ENCODE assay signal across 23 cellular contexts in genomic region chr4:26459756-26460530, GRCh38. TPM values are rescaled to one million over a fixed set of nuclear protein-coding genes. Genes with fewer than 3 reads are reported as not detected.
A peak's percentile ranks its signal among the peaks of the same experiment; 100 is the strongest.
DNase-seq lines count a peak whose midpoint lies in the region; ATAC-seq and TF ChIP-seq lines count a peak whose summit lies in the region.
"Had no signal": no experiment of that assay in that cellular context is flagged by ENCODE, and none has a peak within 500 bp of the region (broad histone marks: within the 10 kb centered on the region; RNA-seq: fewer than 3 reads in every experiment).

No MANE protein-coding gene starts in this region.

- TF ChIP-seq CTCF in GM13977 (IDR thresholded peaks at IDR 0.05; ENCODE audit: extremely low read depth, insufficient read depth, missing control alignments), result no peak
- TF ChIP-seq CTCF in mammary epithelial cell (conservative IDR thresholded peaks at IDR 0.05 in 1 of 2, IDR thresholded peaks at IDR 0.05 in 1 of 2; ENCODE audit: extremely low read depth in 1 of 2, insufficient read depth in 1 of 2, low read depth in 1 of 2, low read length in 2 of 2), result no peak

- H3K9me3 Mint-ChIP-seq in activated naive CD4-positive, alpha-beta T cell treated with anti-CD3 and anti-CD28 coated beads, Interleukin-2, amount 50 U/mL, for 24 hours, result no peaks in the 10 kb centered on the region
- H3K9me3 Mint-ChIP-seq in immature natural killer cell, result no peaks in the 10 kb centered on the region
- H3K9me3 Mint-ChIP-seq: T-helper 1 cell treated with Interleukin-12 subunit alpha and Interleukin-12 subunit beta and Interleukin-4 antibody, amounts not matched to agents 30 μg/mL and 1 μg/mL, for 36 hours had no signal

- H3K4me2 ChIP-seq in mammary epithelial cell (ENCODE audit: insufficient read depth, low read depth, low read length), result no peak overlapping the region
- H3K4me2 ChIP-seq: KMS-11 had no signal

- 90% methylated on average over 12 of the region's 13 CpGs for WGBS in mammary epithelial cell (ENCODE audit: low coverage, missing lambda C conversion rate)

- intact Hi-C loops in mammary epithelial cell (cut with micrococcal nuclease), result loop anchor here (1.0 kb wide), 3 partner anchors 260 to 550 kb away; no protein-coding TSS in a partner anchor

- H3K4me3 ChIP-seq in adipocyte (ENCODE audit: low read length), result peak overlapping the region; percentile 26
- no peak overlapping the region for H3K4me3 ChIP-seq in mammary epithelial cell (replicated peaks in 1 of 3; ENCODE audit: insufficient read depth in 1 of 3, low read depth in 2 of 3, low read length in 3 of 3)
- H3K4me3 ChIP-seq: cardiac muscle cell, dorsolateral prefrontal cortex, HAP-1, lung, suprapubic skin had no signal

- DNase-seq in activated naive CD4-positive, alpha-beta T cell treated with Interleukin-2 at 50 U/mL for 16 hours, result no peak
- DNase-seq in adipocyte (ENCODE audit: low read depth) (peak; percentile 66), islet precursor cell (peak; percentile 30), GM13977 (ENCODE audit: low spot score) (no peak), mammary epithelial cell (no peak), immature natural killer cell (no peak)
- DNase-seq: 8988T; dorsolateral prefrontal cortex; NCI-H2107; stimulated activated CD4-positive, alpha-beta T cell treated with anti-CD3 and anti-CD28 coated beads, Interleukin-4, amount 100 ng/mL, for 4 hours had no signal

- in situ Hi-C loops in GM13977 (cut with MboI; ENCODE audit: low pct_unique_long_range_greater_than_20kb, low sequenced_read_pairs, unreplicated experiment), result loop anchor here (10.0 to 25.0 kb wide), 2 partner anchors 252 to 555 kb away; no protein-coding TSS in a partner anchor
- in situ Hi-C loops in mammary epithelial cell (cut with MboI; ENCODE audit: low sequenced_read_pairs in 2 of 2), result loop anchor here (10.0 to 25.0 kb wide), 4 partner anchors 252 to 555 kb away; no protein-coding TSS in a partner anchor

- H3K27me3 ChIP-seq in adipocyte (replicated peaks; ENCODE audit: control insufficient read depth, insufficient read depth, low read length) (no peaks in the 10 kb centered on the region), mammary epithelial cell (ENCODE audit: insufficient read depth, low read length) (no peaks in the 10 kb centered on the region)
- H3K27me3 ChIP-seq: cardiac muscle cell, suprapubic skin had no signal

- no peaks in the 10 kb centered on the region for H3K79me2 ChIP-seq in mammary epithelial cell (ENCODE audit: insufficient read depth, low read length)

- no peak overlapping the region for H3K4me3 Mint-ChIP-seq in activated naive CD4-positive, alpha-beta T cell treated with anti-CD3 and anti-CD28 coated beads, Interleukin-2, amount 50 U/mL, for 24 hours
- H3K4me3 Mint-ChIP-seq in immature natural killer cell, result no peak overlapping the region
- H3K4me3 Mint-ChIP-seq: activated T-helper 1 cell treated with anti-CD3 and anti-CD28 coated beads, Interleukin-12 subunit alpha, Interleukin-12 subunit beta, Interleukin-2, Interleukin-4 antibody, amounts not matched to agents 30 ng/mL and 10 ng/mL and 1 ng/mL, durations not matched to agents 14 hours and 24 hours and 36 hours; T-helper 1 cell treated with Interleukin-12 subunit alpha and Interleukin-12 subunit beta and Interleukin-4 antibody, amounts not matched to agents 30 μg/mL and 1 μg/mL, for 36 hours; WTC11 had no signal

- H3K36me3 ChIP-seq in adipocyte (ENCODE audit: control insufficient read depth, insufficient read depth, low read length, severe bottlenecking) (no peaks in the 10 kb centered on the region), mammary epithelial cell (ENCODE audit: insufficient read depth, low read length) (no peaks in the 10 kb centered on the region)
- H3K36me3 ChIP-seq: cardiac muscle cell, HAP-1, suprapubic skin had no signal

- H3K4me1 Mint-ChIP-seq in activated naive CD4-positive, alpha-beta T cell treated with anti-CD3 and anti-CD28 coated beads, Interleukin-2, amount 50 U/mL, for 24 hours, result peaks cover 24% of the 10 kb centered on the region
- H3K4me1 Mint-ChIP-seq in immature natural killer cell, result peaks cover 3 to 16% of the 10 kb centered on the region in 2 donors

- no peaks in the 10 kb centered on the region for H4K20me1 ChIP-seq in mammary epithelial cell (ENCODE audit: insufficient read depth, low read length)

- CTCF ChIA-PET in mammary epithelial cell (lab: Charles Lee; ENCODE audit: low non-redundant PET), result no interaction called here

- H3K36me3 Mint-ChIP-seq in activated naive CD4-positive, alpha-beta T cell treated with anti-CD3 and anti-CD28 coated beads, Interleukin-2, amount 50 U/mL, for 24 hours, result no peaks in the 10 kb centered on the region
- H3K36me3 Mint-ChIP-seq in immature natural killer cell, result no peaks in the 10 kb centered on the region
- H3K36me3 Mint-ChIP-seq: naive thymus-derived CD4-positive, alpha-beta T cell had no signal

- no peak overlapping the region for H2AFZ ChIP-seq in mammary epithelial cell (ENCODE audit: low read depth, low read length)

- H3K27ac ChIP-seq in mammary epithelial cell (ENCODE audit: insufficient read depth, low read depth, low read length), result no peak overlapping the region
- H3K27ac ChIP-seq: cardiac muscle cell, dorsolateral prefrontal cortex, KMS-11, suprapubic skin had no signal

- H3K27me3 Mint-ChIP-seq in activated naive CD4-positive, alpha-beta T cell treated with anti-CD3 and anti-CD28 coated beads, Interleukin-2, amount 50 U/mL, for 24 hours, result no peaks in the 10 kb centered on the region
- H3K27me3 Mint-ChIP-seq in immature natural killer cell (ENCODE audit: low read depth in 3 of 3), result peaks cover 4 to 6% (median 5%) of the 10 kb centered on the region in 3 donors
- H3K27me3 Mint-ChIP-seq: naive thymus-derived CD4-positive, alpha-beta T cell had no signal

- no peak for ATAC-seq in GM21529 (IDR thresholded peaks at IDR 0.05; ENCODE audit: unreplicated experiment)

- H3K4me1 ChIP-seq in adipocyte (ENCODE audit: control insufficient read depth, insufficient read depth, low read length) (no peaks in the 10 kb centered on the region), mammary epithelial cell (ENCODE audit: insufficient read depth, low read length) (no peaks in the 10 kb centered on the region)
- H3K4me1 ChIP-seq: HAP-1, suprapubic skin had no signal

- no peak overlapping the region for H3K9ac ChIP-seq in adipocyte (ENCODE audit: low read length)
- H3K9ac ChIP-seq in mammary epithelial cell (ENCODE audit: insufficient read depth, low read length), result no peak overlapping the region
- H3K9ac ChIP-seq: KMS-11 had no signal

- peak overlapping the region; percentile 35 for H3K27ac Mint-ChIP-seq in activated naive CD4-positive, alpha-beta T cell treated with anti-CD3 and anti-CD28 coated beads, Interleukin-2, amount 50 U/mL, for 24 hours
- H3K27ac Mint-ChIP-seq in immature natural killer cell, result no peak overlapping the region
- H3K27ac Mint-ChIP-seq: activated T-helper 1 cell treated with anti-CD3 and anti-CD28 coated beads, Interleukin-12 subunit alpha, Interleukin-12 subunit beta, Interleukin-2, Interleukin-4 antibody, amounts not matched to agents 30 ng/mL and 10 ng/mL and 1 ng/mL, durations not matched to agents 14 hours and 24 hours and 36 hours; T-helper 1 cell treated with Interleukin-12 subunit alpha and Interleukin-12 subunit beta and Interleukin-4 antibody, amounts not matched to agents 30 μg/mL and 1 μg/mL, for 36 hours; WTC11 had no signal

- no peaks in the 10 kb centered on the region for H3K9me3 ChIP-seq in adipocyte (ENCODE audit: control insufficient read depth, low read length)
- H3K9me3 ChIP-seq in mammary epithelial cell (replicated peaks; ENCODE audit: insufficient read depth, low read length), result no peaks in the 10 kb centered on the region
- H3K9me3 ChIP-seq: HAP-1, suprapubic skin had no signal

- dilution Hi-C loops in mammary epithelial cell (cut with HindIII; ENCODE audit: low sequenced_read_pairs), result no loop called here

- no TSS peak for BruUV-seq in mammary epithelial cell (replicated peaks; lab: Mats Ljungman, UMichigan)

RNA-seq across cellular contexts. Expression of gene CCKAR, which starts 30.3 kb away (rescaled TPM):
- not detected for total RNA-seq in mammary epithelial cell
- polyA plus RNA-seq in mammary epithelial cell (not detected), immature natural killer cell (not detected)
- not detected for polyA minus RNA-seq in mammary epithelial cell
- total RNA-seq: activated CD8-positive, alpha-beta memory T cell treated with anti-CD3 and anti-CD28 coated beads for 36 hours; activated T-helper 1 cell treated with anti-CD3 and anti-CD28 coated beads, Interleukin-12 subunit alpha, Interleukin-12 subunit beta, Interleukin-2, Interleukin-4 antibody, amounts not matched to agents 30 ng/mL and 10 ng/mL and 1 ng/mL, durations not matched to agents 14 hours and 24 hours and 36 hours; epithelial cell of proximal tubule; naive thymus-derived CD4-positive, alpha-beta T cell; suprapubic skin; WTC11 had no signal
- polyA plus RNA-seq: lung; naive thymus-derived CD4-positive, alpha-beta T cell had no signal

Comparison
In these comparisons a context has a peak if more than half of its experiments do, and no peak if none do; other contexts are left out.
1. DNase-seq: peak in adipocyte (single experiment) and islet precursor cell (single experiment); none in activated naive CD4-positive, alpha-beta T cell treated with Interleukin-2 at 50 U/mL for 16 hours (single experiment), GM13977 (single experiment), mammary epithelial cell (single experiment) and immature natural killer cell (0 of 3).